1 cellular context compared by ENCODE assay signal in the genomic region with DNA sequence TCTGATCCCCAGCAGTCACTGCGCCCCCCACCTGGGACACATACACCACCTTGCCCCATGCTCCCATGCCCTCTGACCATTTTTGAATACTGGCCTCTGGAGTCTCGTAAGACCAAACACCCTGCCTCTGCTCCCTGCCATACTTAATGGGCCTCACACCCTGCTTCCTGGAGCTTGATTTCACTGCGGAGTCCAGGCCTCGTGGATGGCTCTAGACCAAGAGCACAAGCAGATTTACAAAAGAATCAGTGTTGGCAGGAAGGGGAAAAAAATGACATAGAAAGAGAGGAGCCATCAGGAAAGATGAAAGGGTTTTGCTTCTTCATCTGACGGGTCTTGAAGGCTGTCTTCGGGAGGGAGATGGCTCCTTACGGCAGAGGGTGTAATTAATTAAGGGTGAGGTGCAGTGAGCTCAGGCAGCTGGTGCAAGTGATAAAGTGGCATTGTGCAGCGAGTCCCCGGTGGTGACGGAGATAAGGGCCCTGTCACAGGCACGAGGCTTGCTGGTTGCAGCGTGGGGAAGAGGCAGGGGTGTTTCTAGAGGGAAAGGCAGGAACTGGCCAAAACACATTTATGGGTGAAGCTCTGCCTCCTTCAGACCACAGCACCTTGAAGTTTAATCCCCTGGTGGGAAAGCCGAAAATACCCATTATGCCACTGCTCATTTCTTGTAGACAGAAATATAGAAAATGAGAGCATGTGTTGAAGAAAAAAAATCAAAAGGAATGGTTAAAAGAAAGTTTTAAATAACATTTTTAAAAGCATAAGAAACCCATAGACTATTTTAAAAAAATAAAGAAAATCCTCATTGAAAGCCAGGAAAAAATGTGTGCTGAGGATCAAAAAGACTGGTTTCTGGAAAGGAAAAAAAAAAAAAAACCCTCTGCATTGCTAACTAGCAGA.
TF ChIP-seq lines count a peak whose summit lies in the region.

No MANE protein-coding gene starts in this region.

TF ChIP-seq in K562, 482 proteins besides CTCF, POLR2A, EP300 and RAD21 (continued from another document):
- TF ChIP-seq TOE1 (IDR thresholded peaks at IDR 0.05; ENCODE audit: borderline replicate concordance) (peak; percentile 83; the same call in 1 of the 2 replicates), TOE1 (CRISPR knock-in tag; IDR thresholded peaks at IDR 0.05; ENCODE audit: borderline replicate concordance, low read depth) (no peak), TAL1 (IDR thresholded peaks at IDR 0.05) (peak; percentile 98), MIER1 (IDR thresholded peaks at IDR 0.05; ENCODE audit: low read depth) (no peak), HDAC1 (IDR thresholded peaks at IDR 0.05) (peak in 1 of 2 experiments; percentile 79; a peak in 2 of 4 replicates), ZFX (CRISPR knock-in tag; IDR thresholded peaks at IDR 0.05) (peak; percentile 30; the same call in 1 of the 2 replicates)
- TF ChIP-seq, protein P1, sequence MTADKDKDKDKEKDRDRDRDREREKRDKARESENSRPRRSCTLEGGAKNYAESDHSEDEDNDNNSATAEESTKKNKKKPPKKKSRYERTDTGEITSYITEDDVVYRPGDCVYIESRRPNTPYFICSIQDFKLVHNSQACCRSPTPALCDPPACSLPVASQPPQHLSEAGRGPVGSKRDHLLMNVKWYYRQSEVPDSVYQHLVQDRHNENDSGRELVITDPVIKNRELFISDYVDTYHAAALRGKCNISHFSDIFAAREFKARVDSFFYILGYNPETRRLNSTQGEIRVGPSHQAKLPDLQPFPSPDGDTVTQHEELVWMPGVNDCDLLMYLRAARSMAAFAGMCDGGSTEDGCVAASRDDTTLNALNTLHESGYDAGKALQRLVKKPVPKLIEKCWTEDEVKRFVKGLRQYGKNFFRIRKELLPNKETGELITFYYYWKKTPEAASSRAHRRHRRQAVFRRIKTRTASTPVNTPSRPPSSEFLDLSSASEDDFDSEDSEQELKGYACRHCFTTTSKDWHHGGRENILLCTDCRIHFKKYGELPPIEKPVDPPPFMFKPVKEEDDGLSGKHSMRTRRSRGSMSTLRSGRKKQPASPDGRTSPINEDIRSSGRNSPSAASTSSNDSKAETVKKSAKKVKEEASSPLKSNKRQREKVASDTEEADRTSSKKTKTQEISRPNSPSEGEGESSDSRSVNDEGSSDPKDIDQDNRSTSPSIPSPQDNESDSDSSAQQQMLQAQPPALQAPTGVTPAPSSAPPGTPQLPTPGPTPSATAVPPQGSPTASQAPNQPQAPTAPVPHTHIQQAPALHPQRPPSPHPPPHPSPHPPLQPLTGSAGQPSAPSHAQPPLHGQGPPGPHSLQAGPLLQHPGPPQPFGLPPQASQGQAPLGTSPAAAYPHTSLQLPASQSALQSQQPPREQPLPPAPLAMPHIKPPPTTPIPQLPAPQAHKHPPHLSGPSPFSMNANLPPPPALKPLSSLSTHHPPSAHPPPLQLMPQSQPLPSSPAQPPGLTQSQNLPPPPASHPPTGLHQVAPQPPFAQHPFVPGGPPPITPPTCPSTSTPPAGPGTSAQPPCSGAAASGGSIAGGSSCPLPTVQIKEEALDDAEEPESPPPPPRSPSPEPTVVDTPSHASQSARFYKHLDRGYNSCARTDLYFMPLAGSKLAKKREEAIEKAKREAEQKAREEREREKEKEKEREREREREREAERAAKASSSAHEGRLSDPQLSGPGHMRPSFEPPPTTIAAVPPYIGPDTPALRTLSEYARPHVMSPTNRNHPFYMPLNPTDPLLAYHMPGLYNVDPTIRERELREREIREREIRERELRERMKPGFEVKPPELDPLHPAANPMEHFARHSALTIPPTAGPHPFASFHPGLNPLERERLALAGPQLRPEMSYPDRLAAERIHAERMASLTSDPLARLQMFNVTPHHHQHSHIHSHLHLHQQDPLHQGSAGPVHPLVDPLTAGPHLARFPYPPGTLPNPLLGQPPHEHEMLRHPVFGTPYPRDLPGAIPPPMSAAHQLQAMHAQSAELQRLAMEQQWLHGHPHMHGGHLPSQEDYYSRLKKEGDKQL (CRISPR knock-in tag; IDR thresholded peaks at IDR 0.05; ENCODE audit: borderline replicate concordance), result no peak
- TF ChIP-seq, protein P2, sequence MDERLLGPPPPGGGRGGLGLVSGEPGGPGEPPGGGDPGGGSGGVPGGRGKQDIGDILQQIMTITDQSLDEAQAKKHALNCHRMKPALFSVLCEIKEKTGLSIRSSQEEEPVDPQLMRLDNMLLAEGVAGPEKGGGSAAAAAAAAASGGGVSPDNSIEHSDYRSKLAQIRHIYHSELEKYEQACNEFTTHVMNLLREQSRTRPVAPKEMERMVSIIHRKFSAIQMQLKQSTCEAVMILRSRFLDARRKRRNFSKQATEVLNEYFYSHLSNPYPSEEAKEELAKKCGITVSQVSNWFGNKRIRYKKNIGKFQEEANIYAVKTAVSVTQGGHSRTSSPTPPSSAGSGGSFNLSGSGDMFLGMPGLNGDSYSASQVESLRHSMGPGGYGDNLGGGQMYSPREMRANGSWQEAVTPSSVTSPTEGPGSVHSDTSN (CRISPR knock-in tag; IDR thresholded peaks at IDR 0.05; ENCODE audit: low read depth), result no peak
- TF ChIP-seq, protein P2 (tag; conservative IDR thresholded peaks at IDR 0.05; ENCODE audit: low read depth), result peak; percentile 88
